In genomic region chr10:44743539-44743938, GRCh38 we compare ENCODE assay signal across 24 cellular contexts.
"Had no signal": no experiment of that assay in that cellular context is flagged by ENCODE, and none has a peak within 500 bp of the region (broad histone marks: within the 10 kb centered on the region; RNA-seq: fewer than 3 reads in every experiment).

No MANE protein-coding gene starts in this region.

- H3K27ac ChIP-seq: coronary artery, dorsolateral prefrontal cortex, esophagus muscularis mucosa, gastrocnemius medialis, heart right ventricle, left lung, lower lobe of right lung had no signal

- H3K27me3 ChIP-seq: esophagus muscularis mucosa, gastrocnemius medialis, left lung had no signal

- ATAC-seq: gastrocnemius medialis; heart right ventricle; left cardiac atrium; left lung; left ventricle myocardium superior; lower lobe of right lung; naive thymus-derived CD4-positive, alpha-beta T cell had no signal

- H3K4me3 ChIP-seq: coronary artery, dorsolateral prefrontal cortex, esophagus muscularis mucosa, gastrocnemius medialis, heart right ventricle, left lung, lower lobe of right lung had no signal

- H3K4me1 ChIP-seq: esophagus muscularis mucosa, gastrocnemius medialis, heart right ventricle, left lung, lower lobe of right lung had no signal

- H3K9me3 ChIP-seq: gastrocnemius medialis, left lung, lower lobe of right lung had no signal

- DNase-seq: dermis blood vessel endothelial cell; dorsolateral prefrontal cortex; effector CD4-positive, alpha-beta T cell; effector memory CD4-positive, alpha-beta T cell; foreskin fibroblast; foreskin melanocyte; gastrocnemius medialis; glutamatergic neuron; head of caudate nucleus; heart right ventricle; hippocampal formation; left cardiac atrium; left lung; left ventricle myocardium superior; lower lobe of right lung; mesendoderm; midbrain; naive thymus-derived CD4-positive, alpha-beta T cell had no signal

- FAIRE-seq: colon, endothelial cell of umbilical vein, islet of Langerhans, keratinocyte had no signal

- H3K36me3 ChIP-seq: esophagus muscularis mucosa, gastrocnemius medialis, heart right ventricle, left lung, lower lobe of right lung had no signal
